In the genomic region with DNA sequence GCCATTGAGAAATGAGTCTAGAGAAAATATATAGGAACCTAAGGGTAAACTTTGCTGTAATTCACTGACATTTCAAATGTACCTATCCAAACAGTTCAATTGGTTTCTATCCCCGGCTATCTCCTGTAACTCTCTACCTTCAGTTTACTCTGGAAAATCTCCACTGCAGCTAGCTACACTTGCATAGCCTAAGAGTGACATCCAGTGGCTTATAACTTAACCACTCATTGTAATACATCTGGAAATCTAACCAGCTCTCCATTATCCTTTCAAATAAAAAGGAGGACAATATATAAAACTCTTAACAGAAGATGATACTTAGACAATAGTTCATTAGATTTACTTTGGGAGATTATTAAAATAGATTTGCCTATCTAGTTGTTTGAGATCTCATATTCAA, we compare ENCODE assay signal across 7 cellular contexts. TPM values are rescaled to one million over a fixed set of nuclear protein-coding genes. Genes with fewer than 3 reads are reported as not detected.
A peak's percentile ranks its signal among the peaks of the same experiment; 100 is the strongest.
DNase-seq lines count a peak whose midpoint lies in the region; ATAC-seq, FAIRE-seq and TF ChIP-seq lines count a peak whose summit lies in the region.

No MANE protein-coding gene starts in this region.

- TF ChIP-seq POLR2A in gastrocnemius medialis (IDR thresholded peaks at IDR 0.05) = no peak

- H3K27me3 Mint-ChIP-seq in activated CD8-positive, alpha-beta T cell treated with anti-CD3 and anti-CD28 coated beads, Interleukin-2, amount 10 ng/mL, durations not matched to agents 7 days and 5 days (ENCODE audit: low read depth) = peaks cover 39% of the 10 kb centered on the region

- peak; percentile 90 for ATAC-seq in sciatic nerve
- ATAC-seq in gastrocnemius medialis = no peak
- ATAC-seq in activated CD8-positive, alpha-beta T cell treated with anti-CD3 and anti-CD28 coated beads, Interleukin-2, amount 10 ng/mL, durations not matched to agents 7 days and 5 days = no peak

- H3K27me3 ChIP-seq in H7 (ENCODE audit: control insufficient read depth, insufficient read depth, low read length) = no peaks in the 10 kb centered on the region
- peaks cover 0 to 7% (median 0%) of the 10 kb centered on the region in 3 donors for H3K27me3 ChIP-seq in gastrocnemius medialis

- no peak overlapping the region for H3K27ac ChIP-seq in gastrocnemius medialis

- H3K4me3 ChIP-seq in H7 (ENCODE audit: insufficient read depth, low read depth, low read length) (no peak overlapping the region), fibroblast of villous mesenchyme (ENCODE audit: low read depth, low read length) (no peak overlapping the region), gastrocnemius medialis (no peak overlapping the region)

- intact Hi-C loops in sciatic nerve (cut with DNase I) (no loop called here), gastrocnemius medialis (cut with DNase I; ENCODE audit: low total_unique reads) (no loop called here)

- no peak overlapping the region for H3K4me3 Mint-ChIP-seq in activated CD8-positive, alpha-beta T cell treated with anti-CD3 and anti-CD28 coated beads, Interleukin-2, amount 10 ng/mL, durations not matched to agents 7 days and 5 days

- peak; percentile 62 for FAIRE-seq in RCC 7860 (lab: Jason Lieb, UNC)

- H3K36me3 ChIP-seq in H7 (replicated peaks; ENCODE audit: control insufficient read depth, insufficient read depth, low read length) = no peaks in the 10 kb centered on the region
- H3K36me3 ChIP-seq in gastrocnemius medialis = no peaks in the 10 kb centered on the region

- TF ChIP-seq CTCF in fibroblast of villous mesenchyme (IDR thresholded peaks at IDR 0.05; ENCODE audit: insufficient read depth, low read depth, low read length) = peak; percentile 53
- TF ChIP-seq CTCF in gastrocnemius medialis (IDR thresholded peaks at IDR 0.05 in 4 of 5, conservative IDR thresholded peaks at IDR 0.05 in 1 of 5) = no peak

- CTCF ChIA-PET in activated CD8-positive, alpha-beta T cell treated with anti-CD3 and anti-CD28 coated beads, Interleukin-2, amount 10 ng/mL, durations not matched to agents 7 days and 5 days (lab: Charles Lee) = no interaction called here

- no peaks in the 10 kb centered on the region for H3K4me1 ChIP-seq in gastrocnemius medialis

- H3K36me3 Mint-ChIP-seq in activated CD8-positive, alpha-beta T cell treated with anti-CD3 and anti-CD28 coated beads, Interleukin-2, amount 10 ng/mL, durations not matched to agents 7 days and 5 days (ENCODE audit: low read depth) = no peaks in the 10 kb centered on the region

- no peaks in the 10 kb centered on the region for H3K4me1 Mint-ChIP-seq in activated CD8-positive, alpha-beta T cell treated with anti-CD3 and anti-CD28 coated beads, Interleukin-2, amount 10 ng/mL, durations not matched to agents 7 days and 5 days (ENCODE audit: low read depth)

- POLR2A ChIA-PET in activated CD8-positive, alpha-beta T cell treated with anti-CD3 and anti-CD28 coated beads, Interleukin-2, amount 10 ng/mL, durations not matched to agents 7 days and 5 days (lab: Charles Lee) = no interaction called here

- H3K27ac Mint-ChIP-seq in activated CD8-positive, alpha-beta T cell treated with anti-CD3 and anti-CD28 coated beads, Interleukin-2, amount 10 ng/mL, durations not matched to agents 7 days and 5 days = no peak overlapping the region

- H3K9me3 Mint-ChIP-seq in activated CD8-positive, alpha-beta T cell treated with anti-CD3 and anti-CD28 coated beads, Interleukin-2, amount 10 ng/mL, durations not matched to agents 7 days and 5 days (ENCODE audit: insufficient read depth) = no peaks in the 10 kb centered on the region

- in situ Hi-C loops in gastrocnemius medialis (cut with MboI; ENCODE audit: low sequenced_read_pairs in 4 of 4) = no loop called here

- DNase-seq in H7 = peak; percentile 6
- DNase-seq in RCC 7860 (ENCODE audit: low spot score) = peak; percentile 42
- DNase-seq in fibroblast of villous mesenchyme (ENCODE audit: low read depth) = peak; percentile 50
- no peak for DNase-seq in sciatic nerve (ENCODE audit: low spot score)
- no peak for DNase-seq in activated naive CD4-positive, alpha-beta T cell (lab: John Stamatoyannopoulos, UW)
- DNase-seq in gastrocnemius medialis = no peak
- DNase-seq in activated CD8-positive, alpha-beta T cell treated with anti-CD3 and anti-CD28 coated beads, Interleukin-2, amount 10 ng/mL, durations not matched to agents 7 days and 5 days = no peak

- H3K9me3 ChIP-seq in gastrocnemius medialis = no peaks in the 10 kb centered on the region

RNA-seq across cellular contexts. Expression of a gene that starts 35.3 kb away (rescaled TPM):
- 31.2 and 43.1 TPM in 2 replicates for total RNA-seq in H7 (2014; rRNA removed; shearing (Covaris generic))
- total RNA-seq in fibroblast of villous mesenchyme = 25.4 and 44.0 TPM in 2 replicates
- total RNA-seq in sciatic nerve = 9.3 TPM
- 1 to 10 TPM in 3 of 4 donors, under 1 TPM in 1; 0.78 to 4.6 (median 3.2) TPM for total RNA-seq in gastrocnemius medialis
- total RNA-seq in activated CD8-positive, alpha-beta T cell treated with anti-CD3 and anti-CD28 coated beads, Interleukin-2, amount 10 ng/mL, durations not matched to agents 7 days and 5 days = 10 to 100 TPM; 63.6 to 64.1 TPM

Comparison
In these comparisons a context has a peak if more than half of its experiments do, and no peak if none do; other contexts are left out.
1. DNase-seq: peak in H7 (single experiment), RCC 7860 (single experiment) and fibroblast of villous mesenchyme (single experiment); none in sciatic nerve (single experiment), activated naive CD4-positive, alpha-beta T cell (0 of 4), gastrocnemius medialis (0 of 2) and activated CD8-positive, alpha-beta T cell treated with anti-CD3 and anti-CD28 coated beads, Interleukin-2, amount 10 ng/mL, durations not matched to agents 7 days and 5 days (single experiment).